In genomic region chr2:133843551-133843950, GRCh38 we compare ENCODE assay signal across 10 cellular contexts.
"Had no signal": no experiment of that assay in that cellular context is flagged by ENCODE, and none has a peak within 500 bp of the region (broad histone marks: within the 10 kb centered on the region; RNA-seq: fewer than 3 reads in every experiment).

No MANE protein-coding gene starts in this region.

- H3K9me3 ChIP-seq: esophagus muscularis mucosa, left ventricle myocardium inferior, prostate gland, sigmoid colon, transverse colon had no signal

- H3K27me3 ChIP-seq: esophagus muscularis mucosa, sigmoid colon, transverse colon had no signal

- H3K4me1 ChIP-seq: prostate gland, sigmoid colon, transverse colon had no signal

- H3K4me1 Mint-ChIP-seq: activated naive CD4-positive, alpha-beta T cell treated with anti-CD3 and anti-CD28 coated beads, Interleukin-2, amount 10 ng/mL, durations not matched to agents 7 days and 5 days; activated T-helper 17 cell treated with anti-CD3 and anti-CD28 coated beads, Interleukin-2, amount 50 U/mL, for 72 hours had no signal

- H3K4me3 Mint-ChIP-seq: activated naive CD4-positive, alpha-beta T cell treated with anti-CD3 and anti-CD28 coated beads, Interleukin-2, amount 10 ng/mL, durations not matched to agents 7 days and 5 days; activated T-helper 17 cell treated with anti-CD3 and anti-CD28 coated beads, Interleukin-2, amount 50 U/mL, for 72 hours; endodermal cell; natural killer cell treated with Interleukin-12 subunit alpha and Interleukin-12 subunit beta and Interleukin-15 and Interleukin-18, amount 100 ng/mL, for 72 hours; stimulated activated naive B cell treated with anti-CD40 and anti-IgM and Interleukin-4, amounts not matched to agents 10 μg/mL and 1 μg/mL and 100 μg/mL, for 72 hours had no signal

- H3K9me3 Mint-ChIP-seq: activated naive CD4-positive, alpha-beta T cell treated with anti-CD3 and anti-CD28 coated beads, Interleukin-2, amount 10 ng/mL, durations not matched to agents 7 days and 5 days; activated T-helper 17 cell treated with anti-CD3 and anti-CD28 coated beads, Interleukin-2, amount 50 U/mL, for 72 hours; endodermal cell; natural killer cell treated with Interleukin-12 subunit alpha and Interleukin-12 subunit beta and Interleukin-15 and Interleukin-18, amount 100 ng/mL, for 72 hours; stimulated activated naive B cell treated with anti-CD40 and anti-IgM and Interleukin-4, amounts not matched to agents 10 μg/mL and 1 μg/mL and 100 μg/mL, for 72 hours had no signal

- H3K27ac ChIP-seq: esophagus muscularis mucosa, left ventricle myocardium inferior, prostate gland, sigmoid colon, transverse colon had no signal

- H3K36me3 ChIP-seq: esophagus muscularis mucosa, left ventricle myocardium inferior, prostate gland, sigmoid colon, transverse colon had no signal

- H3K4me3 ChIP-seq: esophagus muscularis mucosa, left ventricle myocardium inferior, prostate gland, sigmoid colon, transverse colon had no signal

- H3K27ac Mint-ChIP-seq: activated naive CD4-positive, alpha-beta T cell treated with anti-CD3 and anti-CD28 coated beads, Interleukin-2, amount 10 ng/mL, durations not matched to agents 7 days and 5 days; activated T-helper 17 cell treated with anti-CD3 and anti-CD28 coated beads, Interleukin-2, amount 50 U/mL, for 72 hours; endodermal cell; natural killer cell treated with Interleukin-12 subunit alpha and Interleukin-12 subunit beta and Interleukin-15 and Interleukin-18, amount 100 ng/mL, for 72 hours; stimulated activated naive B cell treated with anti-CD40 and anti-IgM and Interleukin-4, amounts not matched to agents 10 μg/mL and 1 μg/mL and 100 μg/mL, for 72 hours had no signal

- H3K36me3 Mint-ChIP-seq: activated naive CD4-positive, alpha-beta T cell treated with anti-CD3 and anti-CD28 coated beads, Interleukin-2, amount 10 ng/mL, durations not matched to agents 7 days and 5 days; natural killer cell treated with Interleukin-12 subunit alpha and Interleukin-12 subunit beta and Interleukin-15 and Interleukin-18, amount 100 ng/mL, for 72 hours; stimulated activated naive B cell treated with anti-CD40 and anti-IgM and Interleukin-4, amounts not matched to agents 10 μg/mL and 1 μg/mL and 100 μg/mL, for 72 hours had no signal
